ENCODE assay signal across 1 cellular context in genomic region chr2:112813043-112813966, GRCh38.
TF ChIP-seq lines count a peak whose summit lies in the region.

No MANE protein-coding gene starts in this region.

TF ChIP-seq in K562, 482 proteins besides CTCF, POLR2A, EP300 and RAD21 (continued from another document and continues in another):
- TF ChIP-seq CHAMP1 (IDR thresholded peaks at IDR 0.05) = no peak
- peak; percentile 9 for TF ChIP-seq KDM5B (IDR thresholded peaks at IDR 0.05; ENCODE audit: insufficient replicate concordance, low read depth, low read length)
- TF ChIP-seq KAT7 (CRISPR knock-in tag; IDR thresholded peaks at IDR 0.05; ENCODE audit: borderline replicate concordance) = no peak
- no peak for TF ChIP-seq PTBP1 (IDR thresholded peaks at IDR 0.05; ENCODE audit: low read depth, low read length)
- no peak for TF ChIP-seq TRIM25 (IDR thresholded peaks at IDR 0.05; ENCODE audit: borderline replicate concordance)
- no peak for TF ChIP-seq TCFL5 (CRISPR knock-in tag; conservative IDR thresholded peaks at IDR 0.05)
- TF ChIP-seq TFAM (CRISPR knock-in tag; conservative IDR thresholded peaks at IDR 0.05) = no peak
- TF ChIP-seq, protein P1, sequence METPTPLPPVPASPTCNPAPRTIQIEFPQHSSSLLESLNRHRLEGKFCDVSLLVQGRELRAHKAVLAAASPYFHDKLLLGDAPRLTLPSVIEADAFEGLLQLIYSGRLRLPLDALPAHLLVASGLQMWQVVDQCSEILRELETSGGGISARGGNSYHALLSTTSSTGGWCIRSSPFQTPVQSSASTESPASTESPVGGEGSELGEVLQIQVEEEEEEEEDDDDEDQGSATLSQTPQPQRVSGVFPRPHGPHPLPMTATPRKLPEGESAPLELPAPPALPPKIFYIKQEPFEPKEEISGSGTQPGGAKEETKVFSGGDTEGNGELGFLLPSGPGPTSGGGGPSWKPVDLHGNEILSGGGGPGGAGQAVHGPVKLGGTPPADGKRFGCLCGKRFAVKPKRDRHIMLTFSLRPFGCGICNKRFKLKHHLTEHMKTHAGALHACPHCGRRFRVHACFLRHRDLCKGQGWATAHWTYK (CRISPR knock-in tag; IDR thresholded peaks at IDR 0.05) = no peak
- no peak for TF ChIP-seq MBD2 (IDR thresholded peaks at IDR 0.05; ENCODE audit: borderline replicate concordance, low read depth)
- TF ChIP-seq TAF1 (IDR thresholded peaks at IDR 0.05; ENCODE audit: control insufficient read depth, extremely low read depth, insufficient read depth, low read length, severe bottlenecking) = no peak
- no peak for TF ChIP-seq ASH1L (IDR thresholded peaks at IDR 0.05; ENCODE audit: borderline replicate concordance, low read depth, partially characterized antibody)
- 0 out of 2 replicates have a peak, but pooled peaks have one; percentile 4 for TF ChIP-seq SMARCA4 (IDR thresholded peaks at IDR 0.05)
- TF ChIP-seq ETS2 (tag; IDR thresholded peaks at IDR 0.05; ENCODE audit: borderline replicate concordance, poor library complexity, severe bottlenecking) = no peak
- no peak for TF ChIP-seq MEIS2 (IDR thresholded peaks at IDR 0.05; ENCODE audit: partially characterized antibody)
- no peak for TF ChIP-seq ZNF586 (CRISPR knock-in tag; conservative IDR thresholded peaks at IDR 0.05)
- TF ChIP-seq SPI1 (IDR thresholded peaks at IDR 0.05; ENCODE audit: borderline replicate concordance, low read depth, low read length) = no peak
- no peak for TF ChIP-seq HNRNPK (IDR thresholded peaks at IDR 0.05; ENCODE audit: low read depth, low read length, poor library complexity, severe bottlenecking)
- TF ChIP-seq, protein P2, sequence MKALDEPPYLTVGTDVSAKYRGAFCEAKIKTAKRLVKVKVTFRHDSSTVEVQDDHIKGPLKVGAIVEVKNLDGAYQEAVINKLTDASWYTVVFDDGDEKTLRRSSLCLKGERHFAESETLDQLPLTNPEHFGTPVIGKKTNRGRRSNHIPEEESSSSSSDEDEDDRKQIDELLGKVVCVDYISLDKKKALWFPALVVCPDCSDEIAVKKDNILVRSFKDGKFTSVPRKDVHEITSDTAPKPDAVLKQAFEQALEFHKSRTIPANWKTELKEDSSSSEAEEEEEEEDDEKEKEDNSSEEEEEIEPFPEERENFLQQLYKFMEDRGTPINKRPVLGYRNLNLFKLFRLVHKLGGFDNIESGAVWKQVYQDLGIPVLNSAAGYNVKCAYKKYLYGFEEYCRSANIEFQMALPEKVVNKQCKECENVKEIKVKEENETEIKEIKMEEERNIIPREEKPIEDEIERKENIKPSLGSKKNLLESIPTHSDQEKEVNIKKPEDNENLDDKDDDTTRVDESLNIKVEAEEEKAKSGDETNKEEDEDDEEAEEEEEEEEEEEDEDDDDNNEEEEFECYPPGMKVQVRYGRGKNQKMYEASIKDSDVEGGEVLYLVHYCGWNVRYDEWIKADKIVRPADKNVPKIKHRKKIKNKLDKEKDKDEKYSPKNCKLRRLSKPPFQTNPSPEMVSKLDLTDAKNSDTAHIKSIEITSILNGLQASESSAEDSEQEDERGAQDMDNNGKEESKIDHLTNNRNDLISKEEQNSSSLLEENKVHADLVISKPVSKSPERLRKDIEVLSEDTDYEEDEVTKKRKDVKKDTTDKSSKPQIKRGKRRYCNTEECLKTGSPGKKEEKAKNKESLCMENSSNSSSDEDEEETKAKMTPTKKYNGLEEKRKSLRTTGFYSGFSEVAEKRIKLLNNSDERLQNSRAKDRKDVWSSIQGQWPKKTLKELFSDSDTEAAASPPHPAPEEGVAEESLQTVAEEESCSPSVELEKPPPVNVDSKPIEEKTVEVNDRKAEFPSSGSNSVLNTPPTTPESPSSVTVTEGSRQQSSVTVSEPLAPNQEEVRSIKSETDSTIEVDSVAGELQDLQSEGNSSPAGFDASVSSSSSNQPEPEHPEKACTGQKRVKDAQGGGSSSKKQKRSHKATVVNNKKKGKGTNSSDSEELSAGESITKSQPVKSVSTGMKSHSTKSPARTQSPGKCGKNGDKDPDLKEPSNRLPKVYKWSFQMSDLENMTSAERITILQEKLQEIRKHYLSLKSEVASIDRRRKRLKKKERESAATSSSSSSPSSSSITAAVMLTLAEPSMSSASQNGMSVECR (CRISPR knock-in tag; IDR thresholded peaks at IDR 0.05) = no peak
- TF ChIP-seq SNRNP70 (optimal IDR thresholded peaks at IDR 0.05; ENCODE audit: low read depth, low read length) = no peak
- TF ChIP-seq MYNN (IDR thresholded peaks at IDR 0.05) = peak; percentile 79; the same call in 1 of the 2 replicates
- no peak for TF ChIP-seq MYNN (CRISPR knock-in tag; IDR thresholded peaks at IDR 0.05)
- no peak for TF ChIP-seq ZNF311 (CRISPR knock-in tag; IDR thresholded peaks at IDR 0.05)
- TF ChIP-seq ZNF639 (CRISPR knock-in tag; conservative IDR thresholded peaks at IDR 0.05 in 1 of 2, IDR thresholded peaks at IDR 0.05 in 1 of 2) = 0 out of 4 replicates have a peak, but pooled peaks of 1 of the 2 experiments have one; percentile 14
- no peak for TF ChIP-seq FOXM1 (IDR thresholded peaks at IDR 0.05; ENCODE audit: low read depth)
- TF ChIP-seq FOXM1 (CRISPR knock-in tag; IDR thresholded peaks at IDR 0.05; ENCODE audit: low read depth) = no peak
- no peak for TF ChIP-seq JUNB (CRISPR knock-in tag; conservative IDR thresholded peaks at IDR 0.05)
- TF ChIP-seq SRF (CRISPR knock-in tag; IDR thresholded peaks at IDR 0.05) = no peak
- no peak for TF ChIP-seq ZSCAN29 (IDR thresholded peaks at IDR 0.05)
- no peak for TF ChIP-seq NELFE (IDR thresholded peaks at IDR 0.05; ENCODE audit: insufficient read depth, insufficient read length)
- TF ChIP-seq ZNF384 (IDR thresholded peaks at IDR 0.05; ENCODE audit: low read depth, low read length) = no peak
- no peak for TF ChIP-seq REST (CRISPR knock-in tag; IDR thresholded peaks at IDR 0.05; ENCODE audit: low read depth)
- TF ChIP-seq, protein P3, sequence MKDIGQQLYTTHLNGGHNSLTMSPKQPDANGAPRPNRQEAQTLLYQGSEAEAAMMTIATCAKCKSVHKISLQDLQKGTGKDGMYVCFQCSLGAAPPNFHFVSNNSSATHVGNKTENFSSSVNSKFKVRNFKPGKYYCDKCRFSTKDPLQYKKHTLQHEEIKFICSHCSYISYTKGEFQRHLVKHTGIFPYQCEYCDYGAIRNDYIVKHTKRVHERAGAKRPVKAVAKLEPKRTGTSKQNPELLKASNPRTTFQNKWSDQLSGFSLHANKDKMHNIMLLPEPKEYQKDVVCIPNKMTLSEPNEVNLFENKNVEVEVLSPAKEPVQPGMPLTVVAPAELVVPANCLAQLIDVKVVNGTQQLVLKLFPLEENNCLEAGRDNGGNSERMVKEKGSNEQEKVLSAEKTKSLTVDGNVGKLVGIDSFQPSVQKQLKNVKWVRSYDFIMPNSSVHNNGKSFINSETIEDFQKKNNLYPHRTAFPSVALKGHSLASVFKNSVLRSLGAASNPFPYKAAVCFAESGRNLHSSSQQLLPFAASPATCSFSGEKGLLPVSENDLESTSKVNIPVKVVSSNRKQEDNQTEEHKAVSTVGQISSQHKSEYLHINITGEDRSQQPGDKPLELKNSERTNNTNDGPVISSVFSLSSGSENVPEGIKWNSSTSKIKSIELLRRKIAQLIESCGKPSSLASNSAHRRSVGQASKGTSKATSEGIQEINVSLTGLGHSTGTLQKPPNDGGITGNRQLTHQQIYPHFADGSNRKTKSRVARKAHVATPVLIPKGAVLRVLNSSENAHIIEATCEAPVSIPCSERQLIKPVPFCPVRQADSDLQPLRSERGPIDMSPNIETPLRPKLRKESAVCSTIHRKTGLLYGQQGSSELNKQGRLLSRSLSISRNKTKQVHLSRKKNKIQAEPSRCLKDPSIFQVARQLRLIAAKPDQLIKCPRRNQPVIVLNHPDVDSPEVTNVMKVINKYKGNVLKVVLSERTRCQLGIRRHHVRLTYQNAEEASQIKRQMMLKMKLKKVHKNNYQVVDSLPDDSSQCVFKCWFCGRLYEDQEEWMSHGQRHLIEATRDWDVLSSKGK (CRISPR knock-in tag; IDR thresholded peaks at IDR 0.05) = no peak
- TF ChIP-seq HDAC3 (IDR thresholded peaks at IDR 0.05; ENCODE audit: borderline replicate concordance, partially characterized antibody) = no peak
- TF ChIP-seq PHB2 (IDR thresholded peaks at IDR 0.05; ENCODE audit: low read depth) = no peak
- TF ChIP-seq NR4A1 (CRISPR knock-in tag; IDR thresholded peaks at IDR 0.05) = no peak
- 0 out of 2 replicates have a peak, but pooled peaks have one; percentile 49 for TF ChIP-seq NR4A1 (tag; IDR thresholded peaks at IDR 0.05)
- TF ChIP-seq TOE1 (IDR thresholded peaks at IDR 0.05; ENCODE audit: borderline replicate concordance) = no peak
- no peak for TF ChIP-seq TOE1 (CRISPR knock-in tag; IDR thresholded peaks at IDR 0.05; ENCODE audit: borderline replicate concordance, low read depth)
- TF ChIP-seq MAFF (IDR thresholded peaks at IDR 0.05; ENCODE audit: low read length) = no peak
- TF ChIP-seq HOXB6 (CRISPR knock-in tag; IDR thresholded peaks at IDR 0.05; ENCODE audit: borderline replicate concordance) = no peak
- no peak for TF ChIP-seq VEZF1 (CRISPR knock-in tag; IDR thresholded peaks at IDR 0.05)
